In genomic region chr3:140942221-140943104, GRCh38 we compare ENCODE assay signal across 8 cellular contexts. TPM values are rescaled to one million over a fixed set of nuclear protein-coding genes. Genes with fewer than 3 reads are reported as not detected.
A peak's percentile ranks its signal among the peaks of the same experiment; 100 is the strongest.
DNase-seq lines count a peak whose midpoint lies in the region; ATAC-seq and TF ChIP-seq lines count a peak whose summit lies in the region.

No MANE protein-coding gene starts in this region.

- H3K36me3 ChIP-seq in HUES6 (ENCODE audit: control insufficient read depth, insufficient read depth, low read length) (peaks cover 9% of the 10 kb centered on the region; the same call in 1 of the 2 replicates), SU-DHL-6 (ENCODE audit: low read length) (no peaks in the 10 kb centered on the region), hepatocyte (replicated peaks; ENCODE audit: insufficient read depth, low read depth) (no peaks in the 10 kb centered on the region)

- H3K27ac ChIP-seq in HUES6 (ENCODE audit: low read depth, low read length) (peak overlapping the region; percentile 98), SU-DHL-6 (ENCODE audit: low read depth, low read length) (peak overlapping the region; percentile 71), angular gyrus (ENCODE audit: low read depth, low read length) (peak overlapping the region; percentile 78), hepatocyte (peak overlapping the region; percentile 100)

- H3K4me1 ChIP-seq in HUES6 (ENCODE audit: control insufficient read depth, insufficient read depth, low read length) (peaks cover 5% of the 10 kb centered on the region), hepatocyte (ENCODE audit: insufficient read depth) (peaks cover 8% of the 10 kb centered on the region)

- H3K9ac ChIP-seq in HUES6 (ENCODE audit: low read length) (peak overlapping the region; percentile 95), SU-DHL-6 (ENCODE audit: low read length) (peak overlapping the region; percentile 89)

- ATAC-seq in GM21447 (IDR thresholded peaks at IDR 0.05; ENCODE audit: unreplicated experiment), result peak; percentile 50

- H3K9me2 ChIP-seq in SU-DHL-6 (replicated peaks; ENCODE audit: insufficient read depth, low read length), result no peaks in the 10 kb centered on the region
- no peaks in the 10 kb centered on the region for H3K9me2 ChIP-seq in hepatocyte (replicated peaks; ENCODE audit: insufficient read depth)

- DNase-seq in EH (ENCODE audit: low read depth), result peak; percentile 66
- DNase-seq in hepatocyte (ENCODE audit: low spot score), result peak; percentile 82
- peak; percentile 19 for DNase-seq in renal cortical epithelial cell (ENCODE audit: low read depth)
- DNase-seq in NCI-H1048 (lab: John Stamatoyannopoulos, UW), result no peak

- H4K20me1 ChIP-seq in SU-DHL-6 (ENCODE audit: low read depth, low read length) (peaks cover 15% of the 10 kb centered on the region; the same call in 1 of the 2 replicates), hepatocyte (ENCODE audit: insufficient read depth, poor library complexity, severe bottlenecking) (peaks cover 37% of the 10 kb centered on the region)

- peak overlapping the region; percentile 63 for H2AFZ ChIP-seq in SU-DHL-6 (ENCODE audit: low read depth, low read length, severe bottlenecking)
- peak overlapping the region; percentile 58 for H2AFZ ChIP-seq in hepatocyte

- H3K4me3 ChIP-seq in HUES6 (ENCODE audit: low read depth, low read length) (peak overlapping the region; percentile 96), SU-DHL-6 (ENCODE audit: insufficient read depth, low read length, poor library complexity, severe bottlenecking) (peak overlapping the region; percentile 87), hepatocyte (peak overlapping the region; percentile 93)

- H3K4me2 ChIP-seq in SU-DHL-6 (ENCODE audit: low read depth, low read length, poor library complexity, severe bottlenecking), result peak overlapping the region; percentile 80
- H3K4me2 ChIP-seq in hepatocyte, result peak overlapping the region; percentile 81

- H3K27me3 ChIP-seq in HUES6 (ENCODE audit: control insufficient read depth, insufficient read depth, low read length), result no peaks in the 10 kb centered on the region
- no peaks in the 10 kb centered on the region for H3K27me3 ChIP-seq in SU-DHL-6 (ENCODE audit: low read length)
- H3K27me3 ChIP-seq in hepatocyte, result no peaks in the 10 kb centered on the region

- peaks cover 53% of the 10 kb centered on the region for H3K79me2 ChIP-seq in SU-DHL-6 (ENCODE audit: insufficient read depth, low read length)
- H3K79me2 ChIP-seq in hepatocyte, result peaks cover 49% of the 10 kb centered on the region

- H3K9me3 ChIP-seq in HUES6 (ENCODE audit: control insufficient read depth, insufficient read depth, low read depth, low read length) (no peaks in the 10 kb centered on the region), SU-DHL-6 (ENCODE audit: insufficient read depth, low read length) (no peaks in the 10 kb centered on the region), hepatocyte (ENCODE audit: low read depth) (no peaks in the 10 kb centered on the region)

- H3F3A ChIP-seq in SU-DHL-6 (ENCODE audit: insufficient read depth), result 0 out of 2 replicates have a peak, but pooled peaks cover 8% of the 10 kb centered on the region

- WGBS in hepatocyte (ENCODE audit: low lambda C conversion rate, missing lambda C conversion rate), result 2% methylated on average over 45 of the region's 56 CpGs

- no peak for TF ChIP-seq CTCF in SU-DHL-6 (IDR thresholded peaks at IDR 0.05; ENCODE audit: insufficient read depth, low read length, poor library complexity, severe bottlenecking)
- TF ChIP-seq CTCF in hepatocyte (IDR thresholded peaks at IDR 0.05; ENCODE audit: poor library complexity), result no peak

RNA-seq across cellular contexts. Expression of gene SLC25A36, which starts 0.8 kb away (rescaled TPM):
- total RNA-seq in hepatocyte, result 81.5 and 118 TPM in 2 replicates
- 38.4 and 41.3 TPM in 2 replicates for polyA plus RNA-seq in hepatocyte
- total RNA-seq in renal cortical epithelial cell, result 49.7 and 90.2 TPM in 2 replicates
